Comparison of ENCODE assay signal across 18 cellular contexts in genomic region chr7:148814938-148815559, GRCh38.
DNase-seq lines count a peak whose midpoint lies in the region; ATAC-seq, FAIRE-seq and TF ChIP-seq lines count a peak whose summit lies in the region.
"Had no signal": no experiment of that assay in that cellular context is flagged by ENCODE, and none has a peak within 500 bp of the region (broad histone marks: within the 10 kb centered on the region; RNA-seq: fewer than 3 reads in every experiment).

No MANE protein-coding gene starts in this region.

- no peak overlapping the region for H3K9ac ChIP-seq in mesenchymal stem cell (ENCODE audit: low read length)

- H3K27ac ChIP-seq in foreskin keratinocyte (no peak overlapping the region), mesenchymal stem cell (ENCODE audit: low read length, poor library complexity, severe bottlenecking) (no peak overlapping the region)
- H3K27ac ChIP-seq: 22Rv1, PC-9, SJCRH30 had no signal

- H3K9me3 ChIP-seq in mesenchymal stem cell (ENCODE audit: control insufficient read depth, low read length) = no peaks in the 10 kb centered on the region
- H3K9me3 ChIP-seq: BE2C, SJCRH30 had no signal

- H2AFZ ChIP-seq in mesenchymal stem cell (ENCODE audit: low read depth, low read length) = no peak overlapping the region
- H2AFZ ChIP-seq: PC-9 had no signal

- no peak for TF ChIP-seq CTCF in WTC11 (IDR thresholded peaks at IDR 0.05)
- no peak for TF ChIP-seq CTCF in nephron progenitor cell (IDR thresholded peaks at IDR 0.05)
- no peak for TF ChIP-seq CTCF in foreskin keratinocyte (conservative IDR thresholded peaks at IDR 0.05)

- H3K4me3 Mint-ChIP-seq in WTC11 (no peak overlapping the region), nephron progenitor cell (no peak overlapping the region)
- H3K4me3 Mint-ChIP-seq: CD4-positive, alpha-beta memory T cell had no signal

- H3K27me3 ChIP-seq in foreskin keratinocyte (no peaks in the 10 kb centered on the region), mesenchymal stem cell (ENCODE audit: control insufficient read depth in 1 of 2, insufficient read depth in 1 of 2, low read length in 2 of 2) (no peaks in the 10 kb centered on the region)
- H3K27me3 ChIP-seq: BE2C, SJCRH30 had no signal

- POLR2A ChIA-PET in WTC11 (lab: Charles Lee) = no interaction called here

- no peak overlapping the region for H2BK5ac ChIP-seq in mesenchymal stem cell (ENCODE audit: low read depth, low read length, poor library complexity, severe bottlenecking)

- no peak overlapping the region for H3K23ac ChIP-seq in mesenchymal stem cell (ENCODE audit: low read length in 2 of 2)

- H3K27ac Mint-ChIP-seq in WTC11 (peak overlapping the region; percentile 80; the same call in 1 of the 2 replicates), nephron progenitor cell (peak overlapping the region; percentile 19)

- FAIRE-seq in GM12892 (lab: Jason Lieb, UNC) = peak; percentile 81

- H2BK15ac ChIP-seq in mesenchymal stem cell (ENCODE audit: low read depth, poor library complexity, severe bottlenecking) = no peak overlapping the region

- no peak for TF ChIP-seq POLR2A in GM12892 (IDR thresholded peaks at IDR 0.05; ENCODE audit: low read depth, low read length)

- H3K18ac ChIP-seq in mesenchymal stem cell (ENCODE audit: low read depth in 1 of 2, low read length in 2 of 2) = no peak overlapping the region

- peaks cover 6% of the 10 kb centered on the region for H3K4me1 Mint-ChIP-seq in WTC11
- H3K4me1 Mint-ChIP-seq in nephron progenitor cell = peaks cover 4% of the 10 kb centered on the region

- no peak overlapping the region for H2BK12ac ChIP-seq in mesenchymal stem cell (ENCODE audit: low read length in 2 of 2)

- no peak overlapping the region for H2AK5ac ChIP-seq in mesenchymal stem cell (ENCODE audit: low read length, severe bottlenecking)

- H3K36me3 Mint-ChIP-seq in WTC11 (peaks cover 57% of the 10 kb centered on the region), nephron progenitor cell (ENCODE audit: low read depth) (peaks cover 62% of the 10 kb centered on the region)

- no peak overlapping the region for H2BK120ac ChIP-seq in mesenchymal stem cell (ENCODE audit: low read depth, low read length)

- CTCF ChIA-PET in WTC11 (lab: Charles Lee) = interaction anchor here (0.6 to 1.0 kb wide), 2 partner anchors 19 to 41 kb away, joined by 4 read pairs; no protein-coding TSS in a partner anchor

- DNase-seq in NCI-H82 (lab: John Stamatoyannopoulos, UW) (peak; percentile 12), NCI-H82 treated with DMSO at 0.1 percent for 48 hours (lab: John Stamatoyannopoulos, UW; ENCODE audit: unreplicated experiment) (no peak), GM12892 (ENCODE audit: insufficient read length) (no peak), WTC11 (ENCODE audit: low spot score) (no peak), nephron progenitor cell (no peak), foreskin keratinocyte (no peak), middle frontal gyrus (ENCODE audit: extremely low spot score, low spot score) (no peak), mesenchymal stem cell (no peak)
- DNase-seq: BE2C; Calu3; CD4-positive, alpha-beta memory T cell; KBM-7; NCI-H2171 treated with DMSO at 0.1 percent for 48 hours; NCI-H446 treated with DMSO at 0.1 percent for 48 hours; NCI-H748 treated with DMSO at 0.1 percent for 48 hours; PC-9; SJCRH30 had no signal

- no peak overlapping the region for H3K4me2 ChIP-seq in mesenchymal stem cell (ENCODE audit: low read length, poor library complexity, severe bottlenecking)
- H3K4me2 ChIP-seq: PC-9 had no signal

- H3K27me3 Mint-ChIP-seq in WTC11 (ENCODE audit: low read depth) (no peaks in the 10 kb centered on the region), nephron progenitor cell (ENCODE audit: low read depth, poor library complexity) (no peaks in the 10 kb centered on the region)
- H3K27me3 Mint-ChIP-seq: CD4-positive, alpha-beta memory T cell had no signal

- H3K79me1 ChIP-seq in mesenchymal stem cell (replicated peaks; ENCODE audit: low read length, poor library complexity, severe bottlenecking) = peaks cover 12% of the 10 kb centered on the region

- H4K91ac ChIP-seq in mesenchymal stem cell (ENCODE audit: low read length) = no peak overlapping the region

- H3K4ac ChIP-seq in mesenchymal stem cell (ENCODE audit: low read depth in 1 of 2, low read length in 2 of 2) = no peak overlapping the region

- H3K4me1 ChIP-seq in foreskin keratinocyte (peaks cover 2% of the 10 kb centered on the region), mesenchymal stem cell (ENCODE audit: control insufficient read depth, insufficient read depth, low read depth, low read length) (peaks cover 2% of the 10 kb centered on the region)
- H3K4me1 ChIP-seq: BE2C, SJCRH30 had no signal

- no peak overlapping the region for H4K8ac ChIP-seq in mesenchymal stem cell (ENCODE audit: low read length)

- peaks cover 8 to 35% of the 10 kb centered on the region in 2 experiments for H3K36me3 ChIP-seq in mesenchymal stem cell (ENCODE audit: control insufficient read depth in 1 of 2, insufficient read depth in 2 of 2, low read depth in 1 of 2, low read length in 2 of 2)

- ATAC-seq in WTC11 = no peak
- ATAC-seq in foreskin keratinocyte = no peak

- H3K14ac ChIP-seq in mesenchymal stem cell (ENCODE audit: low read length in 2 of 2) = no peak overlapping the region

- H3K9me3 Mint-ChIP-seq in WTC11 (no peaks in the 10 kb centered on the region), nephron progenitor cell (no peaks in the 10 kb centered on the region)
- H3K9me3 Mint-ChIP-seq: CD4-positive, alpha-beta memory T cell had no signal

- no peak overlapping the region for H3K4me3 ChIP-seq in mesenchymal stem cell (ENCODE audit: insufficient read depth in 1 of 2, low read depth in 1 of 2, low read length in 2 of 2)
- H3K4me3 ChIP-seq: PC-9, SJCRH30 had no signal

- WGBS in mesenchymal stem cell = 91% methylated on average over 10 of the region's 10 CpGs

TF ChIP-seq in WTC11, 78 proteins besides CTCF, POLR2A, EP300 and RAD21:
- TF ChIP-seq ZNF317 (CRISPR knock-in tag; IDR thresholded peaks at IDR 0.05; ENCODE audit: borderline replicate concordance, low read depth) (no peak), FOXK1 (CRISPR knock-in tag; IDR thresholded peaks at IDR 0.05) (no peak), SOX15 (CRISPR knock-in tag; IDR thresholded peaks at IDR 0.05) (no peak), RELA (CRISPR knock-in tag; IDR thresholded peaks at IDR 0.05; ENCODE audit: borderline replicate concordance) (no peak), TEAD4 (CRISPR knock-in tag; IDR thresholded peaks at IDR 0.05) (no peak), KAT7 (CRISPR knock-in tag; IDR thresholded peaks at IDR 0.05; ENCODE audit: borderline replicate concordance) (no peak), ZBTB21 (CRISPR knock-in tag; IDR thresholded peaks at IDR 0.05; ENCODE audit: borderline replicate concordance) (no peak), IRF2 (CRISPR knock-in tag; IDR thresholded peaks at IDR 0.05; ENCODE audit: borderline replicate concordance, low read depth) (no peak), MAX (CRISPR knock-in tag; IDR thresholded peaks at IDR 0.05) (no peak), ZNF121 (CRISPR knock-in tag; IDR thresholded peaks at IDR 0.05) (no peak), NR2C2 (CRISPR knock-in tag; IDR thresholded peaks at IDR 0.05) (no peak), TP53 (CRISPR knock-in tag; IDR thresholded peaks at IDR 0.05) (no peak), ZNF396 (CRISPR knock-in tag; IDR thresholded peaks at IDR 0.05; ENCODE audit: borderline replicate concordance) (no peak), AR (CRISPR knock-in tag; IDR thresholded peaks at IDR 0.05) (no peak)
